ENCODE assay signal across 1 cellular context in the genomic region with DNA sequence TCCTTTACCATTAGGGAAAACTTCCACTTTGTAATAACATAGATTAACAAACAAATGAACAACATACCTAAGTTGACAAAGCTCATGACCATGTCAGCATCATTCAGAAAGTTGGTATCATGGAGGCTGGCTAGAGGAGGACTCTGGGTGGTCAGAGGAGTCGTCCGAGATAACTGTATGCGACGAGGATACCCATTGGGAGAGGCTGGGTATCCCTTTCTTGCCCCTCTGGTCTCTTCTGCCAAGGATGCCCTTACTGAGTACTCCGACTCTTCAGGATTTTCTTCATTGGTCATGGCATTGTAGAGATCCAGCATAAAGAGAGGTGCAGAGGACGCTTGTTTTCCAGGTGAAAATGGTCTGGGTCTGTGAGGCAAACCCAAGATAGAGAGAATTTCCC.
TF ChIP-seq lines count a peak whose summit lies in the region.

No MANE protein-coding gene starts in this region.

TF ChIP-seq in HepG2, 621 proteins besides CTCF, POLR2A, EP300 and RAD21:
- no peak for TF ChIP-seq ZC3H4 (CRISPR knock-in tag; IDR thresholded peaks at IDR 0.05; ENCODE audit: borderline replicate concordance)
- TF ChIP-seq ZNF136 (CRISPR knock-in tag; IDR thresholded peaks at IDR 0.05; ENCODE audit: low read depth): no peak
- no peak for TF ChIP-seq MBNL3 (CRISPR knock-in tag; conservative IDR thresholded peaks at IDR 0.05)
- no peak for TF ChIP-seq YEATS4 (CRISPR knock-in tag; IDR thresholded peaks at IDR 0.05; ENCODE audit: borderline replicate concordance)
- TF ChIP-seq SRF (IDR thresholded peaks at IDR 0.05; ENCODE audit: low read depth, low read length): no peak
- TF ChIP-seq, protein P1, sequence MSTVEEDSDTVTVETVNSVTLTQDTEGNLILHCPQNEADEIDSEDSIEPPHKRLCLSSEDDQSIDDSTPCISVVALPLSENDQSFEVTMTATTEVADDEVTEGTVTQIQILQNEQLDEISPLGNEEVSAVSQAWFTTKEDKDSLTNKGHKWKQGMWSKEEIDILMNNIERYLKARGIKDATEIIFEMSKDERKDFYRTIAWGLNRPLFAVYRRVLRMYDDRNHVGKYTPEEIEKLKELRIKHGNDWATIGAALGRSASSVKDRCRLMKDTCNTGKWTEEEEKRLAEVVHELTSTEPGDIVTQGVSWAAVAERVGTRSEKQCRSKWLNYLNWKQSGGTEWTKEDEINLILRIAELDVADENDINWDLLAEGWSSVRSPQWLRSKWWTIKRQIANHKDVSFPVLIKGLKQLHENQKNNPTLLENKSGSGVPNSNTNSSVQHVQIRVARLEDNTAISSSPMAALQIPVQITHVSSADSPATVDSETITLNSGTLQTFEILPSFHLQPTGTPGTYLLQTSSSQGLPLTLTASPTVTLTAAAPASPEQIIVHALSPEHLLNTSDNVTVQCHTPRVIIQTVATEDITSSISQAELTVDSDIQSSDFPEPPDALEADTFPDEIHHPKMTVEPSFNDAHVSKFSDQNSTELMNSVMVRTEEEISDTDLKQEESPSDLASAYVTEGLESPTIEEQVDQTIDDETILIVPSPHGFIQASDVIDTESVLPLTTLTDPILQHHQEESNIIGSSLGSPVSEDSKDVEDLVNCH (CRISPR knock-in tag; IDR thresholded peaks at IDR 0.05): no peak
- TF ChIP-seq ZNF484 (CRISPR knock-in tag; IDR thresholded peaks at IDR 0.05; ENCODE audit: borderline replicate concordance, low read depth): no peak
- TF ChIP-seq, protein P2, sequence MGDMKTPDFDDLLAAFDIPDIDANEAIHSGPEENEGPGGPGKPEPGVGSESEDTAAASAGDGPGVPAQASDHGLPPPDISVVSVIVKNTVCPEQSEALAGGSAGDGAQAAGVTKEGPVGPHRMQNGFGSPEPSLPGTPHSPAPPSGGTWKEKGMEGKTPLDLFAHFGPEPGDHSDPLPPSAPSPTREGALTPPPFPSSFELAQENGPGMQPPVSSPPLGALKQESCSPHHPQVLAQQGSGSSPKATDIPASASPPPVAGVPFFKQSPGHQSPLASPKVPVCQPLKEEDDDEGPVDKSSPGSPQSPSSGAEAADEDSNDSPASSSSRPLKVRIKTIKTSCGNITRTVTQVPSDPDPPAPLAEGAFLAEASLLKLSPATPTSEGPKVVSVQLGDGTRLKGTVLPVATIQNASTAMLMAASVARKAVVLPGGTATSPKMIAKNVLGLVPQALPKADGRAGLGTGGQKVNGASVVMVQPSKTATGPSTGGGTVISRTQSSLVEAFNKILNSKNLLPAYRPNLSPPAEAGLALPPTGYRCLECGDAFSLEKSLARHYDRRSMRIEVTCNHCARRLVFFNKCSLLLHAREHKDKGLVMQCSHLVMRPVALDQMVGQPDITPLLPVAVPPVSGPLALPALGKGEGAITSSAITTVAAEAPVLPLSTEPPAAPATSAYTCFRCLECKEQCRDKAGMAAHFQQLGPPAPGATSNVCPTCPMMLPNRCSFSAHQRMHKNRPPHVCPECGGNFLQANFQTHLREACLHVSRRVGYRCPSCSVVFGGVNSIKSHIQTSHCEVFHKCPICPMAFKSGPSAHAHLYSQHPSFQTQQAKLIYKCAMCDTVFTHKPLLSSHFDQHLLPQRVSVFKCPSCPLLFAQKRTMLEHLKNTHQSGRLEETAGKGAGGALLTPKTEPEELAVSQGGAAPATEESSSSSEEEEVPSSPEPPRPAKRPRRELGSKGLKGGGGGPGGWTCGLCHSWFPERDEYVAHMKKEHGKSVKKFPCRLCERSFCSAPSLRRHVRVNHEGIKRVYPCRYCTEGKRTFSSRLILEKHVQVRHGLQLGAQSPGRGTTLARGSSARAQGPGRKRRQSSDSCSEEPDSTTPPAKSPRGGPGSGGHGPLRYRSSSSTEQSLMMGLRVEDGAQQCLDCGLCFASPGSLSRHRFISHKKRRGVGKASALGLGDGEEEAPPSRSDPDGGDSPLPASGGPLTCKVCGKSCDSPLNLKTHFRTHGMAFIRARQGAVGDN (CRISPR knock-in tag; IDR thresholded peaks at IDR 0.05): no peak
- TF ChIP-seq, protein P3, sequence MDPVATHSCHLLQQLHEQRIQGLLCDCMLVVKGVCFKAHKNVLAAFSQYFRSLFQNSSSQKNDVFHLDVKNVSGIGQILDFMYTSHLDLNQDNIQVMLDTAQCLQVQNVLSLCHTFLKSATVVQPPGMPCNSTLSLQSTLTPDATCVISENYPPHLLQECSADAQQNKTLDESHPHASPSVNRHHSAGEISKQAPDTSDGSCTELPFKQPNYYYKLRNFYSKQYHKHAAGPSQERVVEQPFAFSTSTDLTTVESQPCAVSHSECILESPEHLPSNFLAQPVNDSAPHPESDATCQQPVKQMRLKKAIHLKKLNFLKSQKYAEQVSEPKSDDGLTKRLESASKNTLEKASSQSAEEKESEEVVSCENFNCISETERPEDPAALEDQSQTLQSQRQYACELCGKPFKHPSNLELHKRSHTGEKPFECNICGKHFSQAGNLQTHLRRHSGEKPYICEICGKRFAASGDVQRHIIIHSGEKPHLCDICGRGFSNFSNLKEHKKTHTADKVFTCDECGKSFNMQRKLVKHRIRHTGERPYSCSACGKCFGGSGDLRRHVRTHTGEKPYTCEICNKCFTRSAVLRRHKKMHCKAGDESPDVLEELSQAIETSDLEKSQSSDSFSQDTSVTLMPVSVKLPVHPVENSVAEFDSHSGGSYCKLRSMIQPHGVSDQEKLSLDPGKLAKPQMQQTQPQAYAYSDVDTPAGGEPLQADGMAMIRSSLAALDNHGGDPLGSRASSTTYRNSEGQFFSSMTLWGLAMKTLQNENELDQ (CRISPR knock-in tag; IDR thresholded peaks at IDR 0.05; ENCODE audit: borderline replicate concordance): no peak
- no peak for TF ChIP-seq IKZF4 (CRISPR knock-in tag; IDR thresholded peaks at IDR 0.05; ENCODE audit: borderline replicate concordance, low read depth, not compliant biosample characterization)
- no peak for TF ChIP-seq HNF4A (CRISPR knock-in tag; IDR thresholded peaks at IDR 0.05)
- TF ChIP-seq EEA1 (CRISPR knock-in tag; IDR thresholded peaks at IDR 0.05; ENCODE audit: borderline replicate concordance): no peak
- TF ChIP-seq CBFB (CRISPR knock-in tag; IDR thresholded peaks at IDR 0.05): no peak
- no peak for TF ChIP-seq ZNF772 (CRISPR knock-in tag; IDR thresholded peaks at IDR 0.05)
- no peak for TF ChIP-seq RXRA (CRISPR knock-in tag; IDR thresholded peaks at IDR 0.05)
TF ChIP-seq in HepG2: peak in this region for 0.
